Comparison of ENCODE assay signal across 29 cellular contexts in genomic region chr2:224915126-224915525, GRCh38.
"Had no signal": no experiment of that assay in that cellular context is flagged by ENCODE, and none has a peak within 500 bp of the region (broad histone marks: within the 10 kb centered on the region; RNA-seq: fewer than 3 reads in every experiment).

No MANE protein-coding gene starts in this region.

- H3K36me3 ChIP-seq: ovary had no signal

- H3K4me3 Mint-ChIP-seq: activated CD4-positive, alpha-beta memory T cell treated with anti-CD3 and anti-CD28 coated beads, Interleukin-2, amount 10 ng/mL, durations not matched to agents 7 days and 5 days; activated CD4-positive, alpha-beta T cell treated with anti-CD3 and anti-CD28 coated beads, Interleukin-2, amount 10 ng/mL, durations not matched to agents 7 days and 5 days; activated naive CD4-positive, alpha-beta T cell treated with anti-CD3 and anti-CD28 coated beads, Interleukin-2, amount 50 U/mL, for 24 hours; activated naive CD8-positive, alpha-beta T cell treated with anti-CD3 and anti-CD28 coated beads, Interleukin-2, amount 50 U/mL, for 24 hours; nephron; T-helper 1 cell treated with Interleukin-12 subunit alpha and Interleukin-12 subunit beta and Interleukin-4 antibody, amounts not matched to agents 30 μg/mL and 1 μg/mL, for 36 hours; type B pancreatic cell had no signal

- H3K27me3 ChIP-seq: heart right ventricle, ovary, testis, vagina had no signal

- H3K4me3 ChIP-seq: heart right ventricle, ovary, skin epidermis, testis, vagina had no signal

- DNase-seq: activated CD4-positive, alpha-beta memory T cell treated with anti-CD3 and anti-CD28 coated beads, Interleukin-2, amount 10 ng/mL, durations not matched to agents 7 days and 5 days; activated CD4-positive, alpha-beta T cell treated with anti-CD3 and anti-CD28 coated beads, Interleukin-2, amount 10 ng/mL, durations not matched to agents 7 days and 5 days; activated CD4-positive, CD25-positive, alpha-beta regulatory T cell treated with anti-CD3 and anti-CD28 coated beads, Interleukin-2, amount 50 U/mL, for 72 hours; activated CD8-positive, alpha-beta memory T cell treated with anti-CD3 and anti-CD28 coated beads, Interleukin-2, amount 50 U/mL, for 48 hours; activated naive CD8-positive, alpha-beta T cell treated with anti-CD3 and anti-CD28 coated beads, Interleukin-2, amount 50 U/mL, for 24 hours; activated T-cell treated with anti-CD3 and anti-CD28 coated beads, Interleukin-2, amount 50 U/mL, for 48 hours; amygdala; foreskin fibroblast; heart right ventricle; left colon; mammary epithelial cell; ovary; stimulated activated CD4-positive, alpha-beta T cell treated with anti-CD3 and anti-CD28 coated beads, Interleukin-12 subunit alpha, Interleukin-12 subunit beta, amount 100 ng/mL, for 4 hours; stimulated activated CD4-positive, alpha-beta T cell treated with anti-CD3 and anti-CD28 coated beads, Interleukin-4, amount 100 ng/mL, for 1 hour; stimulated activated naive CD8-positive, alpha-beta T cell treated with anti-CD3 and anti-CD28 coated beads, Interleukin-15, Interleukin-2, amounts not matched to agents 100 U/mL and 50 U/mL, for 24 hours; SW 1271; T1000; testis had no signal

- FAIRE-seq: keratinocyte had no signal

- H3K27ac Mint-ChIP-seq: activated CD4-positive, alpha-beta memory T cell treated with anti-CD3 and anti-CD28 coated beads, Interleukin-2, amount 10 ng/mL, durations not matched to agents 7 days and 5 days; activated CD4-positive, alpha-beta T cell treated with anti-CD3 and anti-CD28 coated beads, Interleukin-2, amount 10 ng/mL, durations not matched to agents 7 days and 5 days; activated naive CD4-positive, alpha-beta T cell treated with anti-CD3 and anti-CD28 coated beads, Interleukin-2, amount 50 U/mL, for 24 hours; activated naive CD8-positive, alpha-beta T cell treated with anti-CD3 and anti-CD28 coated beads, Interleukin-2, amount 50 U/mL, for 24 hours; activated T-helper 2 cell treated with anti-CD3 and anti-CD28 coated beads, Interferon-gamma antibody, Interleukin-2, Interleukin-4, amounts not matched to agents 10 μg/mL and 5 μg/mL and 100 μg/mL, durations not matched to agents 14 hours and 24 hours and 36 hours; nephron; progenitor cell of endocrine pancreas; T-helper 1 cell treated with Interleukin-12 subunit alpha and Interleukin-12 subunit beta and Interleukin-4 antibody, amounts not matched to agents 30 μg/mL and 1 μg/mL, for 36 hours; type B pancreatic cell had no signal

- H3K27ac ChIP-seq: heart right ventricle, ovary, skin epidermis, testis, vagina had no signal

- H3K9me3 ChIP-seq: heart right ventricle, ovary, testis, vagina had no signal

- H3K36me3 Mint-ChIP-seq: type B pancreatic cell had no signal

- H3K27me3 Mint-ChIP-seq: activated CD4-positive, alpha-beta memory T cell treated with anti-CD3 and anti-CD28 coated beads, Interleukin-2, amount 10 ng/mL, durations not matched to agents 7 days and 5 days; activated CD4-positive, alpha-beta T cell treated with anti-CD3 and anti-CD28 coated beads, Interleukin-2, amount 10 ng/mL, durations not matched to agents 7 days and 5 days; activated naive CD4-positive, alpha-beta T cell treated with anti-CD3 and anti-CD28 coated beads, Interleukin-2, amount 50 U/mL, for 24 hours; activated naive CD8-positive, alpha-beta T cell treated with anti-CD3 and anti-CD28 coated beads, Interleukin-2, amount 50 U/mL, for 24 hours; progenitor cell of endocrine pancreas; type B pancreatic cell had no signal

- ATAC-seq: activated naive CD8-positive, alpha-beta T cell treated with anti-CD3 and anti-CD28 coated beads, Interleukin-2, amount 50 U/mL, for 24 hours; esophagus mucosa; heart right ventricle; left colon; sciatic nerve; stimulated activated naive CD8-positive, alpha-beta T cell treated with anti-CD3 and anti-CD28 coated beads, Interleukin-15, Interleukin-2, amounts not matched to agents 100 U/mL and 50 U/mL, for 24 hours had no signal

- H3K9me3 Mint-ChIP-seq: activated CD4-positive, alpha-beta memory T cell treated with anti-CD3 and anti-CD28 coated beads, Interleukin-2, amount 10 ng/mL, durations not matched to agents 7 days and 5 days; activated CD4-positive, alpha-beta T cell treated with anti-CD3 and anti-CD28 coated beads, Interleukin-2, amount 10 ng/mL, durations not matched to agents 7 days and 5 days; activated naive CD4-positive, alpha-beta T cell treated with anti-CD3 and anti-CD28 coated beads, Interleukin-2, amount 50 U/mL, for 24 hours; activated naive CD8-positive, alpha-beta T cell treated with anti-CD3 and anti-CD28 coated beads, Interleukin-2, amount 50 U/mL, for 24 hours; activated T-helper 2 cell treated with anti-CD3 and anti-CD28 coated beads, Interferon-gamma antibody, Interleukin-2, Interleukin-4, amounts not matched to agents 10 μg/mL and 5 μg/mL and 100 μg/mL, durations not matched to agents 14 hours and 24 hours and 36 hours; nephron; T-helper 1 cell treated with Interleukin-12 subunit alpha and Interleukin-12 subunit beta and Interleukin-4 antibody, amounts not matched to agents 30 μg/mL and 1 μg/mL, for 36 hours; type B pancreatic cell had no signal
